In the genomic region with DNA sequence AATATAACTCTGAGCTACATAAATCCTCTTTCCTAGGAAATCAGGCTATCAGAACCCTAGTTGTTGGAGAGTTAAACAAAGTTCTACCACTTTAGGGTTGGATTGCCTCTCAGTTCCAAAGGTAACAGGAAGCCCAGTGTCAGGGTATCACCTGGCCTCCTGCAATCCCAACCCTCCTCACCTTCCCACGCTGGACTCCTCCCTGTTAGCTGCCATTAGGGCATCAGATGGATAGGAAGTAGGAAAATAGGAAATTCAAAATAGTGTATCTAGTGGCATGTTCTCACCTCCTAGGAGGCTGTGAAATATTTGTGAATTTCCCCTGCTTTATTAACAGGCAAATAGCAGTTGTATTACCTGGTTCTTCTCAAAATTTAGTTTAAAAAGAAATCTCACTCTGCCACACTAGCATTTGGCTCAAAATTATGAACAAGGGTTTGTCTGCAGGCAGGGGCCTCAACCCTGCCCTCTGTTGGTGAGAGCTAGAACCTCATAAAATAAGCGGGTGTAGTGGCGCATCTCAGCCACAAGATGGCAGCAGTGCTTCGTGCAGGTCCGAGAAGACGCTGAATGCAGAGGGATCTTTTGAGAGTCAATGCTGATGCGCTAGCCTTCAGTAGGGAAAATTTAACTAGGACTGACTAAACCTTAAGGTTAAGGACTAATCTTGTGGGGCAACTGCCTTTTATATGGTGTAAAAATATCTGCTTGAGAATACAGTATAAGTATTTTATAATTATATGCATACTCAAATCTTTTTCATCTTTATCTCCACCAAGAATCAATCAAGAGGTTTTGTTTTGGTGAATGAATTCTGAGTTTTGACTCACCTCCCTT, we compare ENCODE assay signal across 8 cellular contexts.
DNase-seq lines count a peak whose midpoint lies in the region; TF ChIP-seq lines count a peak whose summit lies in the region.

No MANE protein-coding gene starts in this region.

- peaks cover 8% of the 10 kb centered on the region; the same call in 1 of the 2 replicates for H3K36me3 Mint-ChIP-seq in HFFc6 (ENCODE audit: low read depth)

- H3K4me2 ChIP-seq in trophoblast cell (ENCODE audit: low read length) = no peak overlapping the region

- H3K9me3 Mint-ChIP-seq in HFFc6 = no peaks in the 10 kb centered on the region

- no peaks in the 10 kb centered on the region for H3K36me3 ChIP-seq in trophoblast cell (ENCODE audit: control insufficient read depth in 1 of 2, insufficient read depth in 2 of 2, low read length in 2 of 2)

- in situ Hi-C loops in SK-MEL-5 (cut with HindIII; ENCODE audit: low pct_unique_long_range_greater_than_20kb, low sequenced_read_pairs) = no loop called here

- H3K4me1 Mint-ChIP-seq in HFFc6 (ENCODE audit: low read depth) = peaks cover 70% of the 10 kb centered on the region

- H3K14ac ChIP-seq in trophoblast cell (ENCODE audit: low read length) = no peak overlapping the region

- DNase-seq in HFFc6 = peak; percentile 74
- DNase-seq in MV-4-11 (lab: John Stamatoyannopoulos, UW) = peak; percentile 50
- peak; percentile 68 for DNase-seq in SK-MEL-5 (ENCODE audit: low read depth, low spot score)
- peak; percentile 35 to 61 (median 50) for DNase-seq in activated naive CD4-positive, alpha-beta T cell (lab: John Stamatoyannopoulos, UW)
- DNase-seq in glomerular endothelial cell (ENCODE audit: extremely low read depth, low read depth, low spot score) = peak; percentile 27
- DNase-seq in trophoblast cell = peak; percentile 58 to 91
- peak; percentile 83 for DNase-seq in ureter (ENCODE audit: low spot score)

- no peak overlapping the region for H3K23ac ChIP-seq in trophoblast cell (ENCODE audit: low read length)

- no peak overlapping the region for H2AK5ac ChIP-seq in trophoblast cell (ENCODE audit: low read length)

- no peaks in the 10 kb centered on the region for H3K4me1 ChIP-seq in trophoblast cell (ENCODE audit: control insufficient read depth in 1 of 2, insufficient read depth in 2 of 2, low read length in 2 of 2)

- H2BK12ac ChIP-seq in trophoblast cell (ENCODE audit: low read length) = no peak overlapping the region

- WGBS in trophoblast cell (ENCODE audit: extremely low coverage, insufficient coverage, insufficient read length) = no CpG with 5 or more reads among the region's 7 CpGs

- no peaks in the 10 kb centered on the region for H3K27me3 ChIP-seq in trophoblast cell (ENCODE audit: insufficient read depth, low read length)

- H3K4ac ChIP-seq in trophoblast cell (ENCODE audit: low read depth, low read length) = no peak overlapping the region

- TF ChIP-seq CTCF in GM12801 (IDR thresholded peaks at IDR 0.05; ENCODE audit: extremely low read depth, insufficient read length) = peak; percentile 99
- peak; percentile 100 for TF ChIP-seq CTCF in HFFc6 (IDR thresholded peaks at IDR 0.05)

- no peak overlapping the region for H2AFZ ChIP-seq in trophoblast cell (ENCODE audit: insufficient read depth, low read length, poor library complexity)

- no peaks in the 10 kb centered on the region for H3K27me3 Mint-ChIP-seq in HFFc6 (ENCODE audit: insufficient read depth)

- no peak overlapping the region for H3K18ac ChIP-seq in trophoblast cell (ENCODE audit: low read length)

- no peaks in the 10 kb centered on the region for H3K79me2 ChIP-seq in trophoblast cell (ENCODE audit: control insufficient read depth, insufficient read depth, low read length, poor library complexity)

- no peak overlapping the region for H2BK120ac ChIP-seq in trophoblast cell (ENCODE audit: insufficient read depth, low read length, poor library complexity)

- no peak overlapping the region for H4K91ac ChIP-seq in trophoblast cell (ENCODE audit: low read depth, low read length)

- peak overlapping the region; percentile 68 for H3K27ac Mint-ChIP-seq in HFFc6

- H3K27ac ChIP-seq in trophoblast cell (ENCODE audit: low read depth, low read length) = no peak overlapping the region

- no peaks in the 10 kb centered on the region for H3K79me1 ChIP-seq in trophoblast cell (ENCODE audit: low read length)

- no peaks in the 10 kb centered on the region for H3K9me3 ChIP-seq in trophoblast cell (ENCODE audit: insufficient read depth, low read depth, low read length)

- no peak overlapping the region for H3K4me3 Mint-ChIP-seq in HFFc6

- no peak overlapping the region for H3K4me3 ChIP-seq in trophoblast cell (ENCODE audit: low read depth, low read length)

- no peak overlapping the region for H4K8ac ChIP-seq in trophoblast cell (ENCODE audit: low read depth, low read length)

- H2BK5ac ChIP-seq in trophoblast cell (ENCODE audit: low read depth, low read length, poor library complexity) = no peak overlapping the region

- H3K9ac ChIP-seq in trophoblast cell (ENCODE audit: low read length) = no peak overlapping the region

- H4K12ac ChIP-seq in trophoblast cell (ENCODE audit: low read depth, low read length) = no peak overlapping the region

Comparison
In these comparisons a context has a peak if more than half of its experiments do, and no peak if none do; other contexts are left out.
1. DNase-seq: peak in every context shown above with its lines; median percentile 83 in ureter; 74 in trophoblast cell; 74 in HFFc6; 68 in SK-MEL-5; 50 in MV-4-11; 50 in activated naive CD4-positive, alpha-beta T cell; 27 in glomerular endothelial cell.